Comparison of ENCODE assay signal across 27 cellular contexts in genomic region chr10:88833156-88833555, GRCh38. TPM values are rescaled to one million over a fixed set of nuclear protein-coding genes. Genes with fewer than 3 reads are reported as not detected.
"Had no signal": no experiment of that assay in that cellular context is flagged by ENCODE, and none has a peak within 500 bp of the region (broad histone marks: within the 10 kb centered on the region; RNA-seq: fewer than 3 reads in every experiment).

No MANE protein-coding gene starts in this region.

- H3K4me2 ChIP-seq: hepatocyte had no signal

- H3K4me1 Mint-ChIP-seq: nephron progenitor cell had no signal

- H3K4me3 Mint-ChIP-seq: activated T-cell treated with anti-CD3 and anti-CD28 coated beads, Interleukin-2, amount 50 U/mL, for 72 hours; endodermal cell; nephron progenitor cell had no signal

- DNase-seq: activated CD4-positive, alpha-beta T cell treated with anti-CD3 and anti-CD28 coated beads, Interleukin-2, amount 50 U/mL, for 48 hours; activated CD8-positive, alpha-beta memory T cell treated with anti-CD3 and anti-CD28 coated beads, Interleukin-2, amount 50 U/mL, for 4 hours; activated effector memory CD4-positive, alpha-beta T cell treated with anti-CD3 and anti-CD28 coated beads, Interleukin-2, amount 50 U/mL, for 16 hours; activated T-cell treated with anti-CD3 and anti-CD28 coated beads, Interleukin-2, amount 50 U/mL, for 72 hours; brain microvascular endothelial cell; central memory CD4-positive, alpha-beta T cell; dorsolateral prefrontal cortex; endodermal cell; foreskin fibroblast; nephron progenitor cell; stimulated activated CD4-positive, alpha-beta T cell treated with anti-CD3 and anti-CD28 coated beads, Interleukin-2, amount 100 ng/mL, for 24 hours; stimulated activated naive CD4-positive, alpha-beta T cell treated with Interleukin-2 at 50 U/mL for 16 hours; SW 1271; T1000; thyroid gland had no signal

- H3K27ac ChIP-seq: brain microvascular endothelial cell, dorsolateral prefrontal cortex, epithelial cell of prostate, hepatocyte, prostate gland, right atrium auricular region, thyroid gland had no signal

- H3K79me2 ChIP-seq: hepatocyte had no signal

- H2AFZ ChIP-seq: hepatocyte had no signal

- H3K4me3 ChIP-seq: dorsolateral prefrontal cortex, hepatocyte, lung, prostate gland, right atrium auricular region, thyroid gland had no signal

- H3K4me1 ChIP-seq: prostate gland, right atrium auricular region, thyroid gland had no signal

- H3K9me3 ChIP-seq: prostate gland, right atrium auricular region, thyroid gland had no signal

- H3K27me3 ChIP-seq: brain microvascular endothelial cell, dorsolateral prefrontal cortex, hepatocyte, right atrium auricular region, thyroid gland had no signal

- ATAC-seq: activated CD4-positive, CD25-positive, alpha-beta regulatory T cell treated with anti-CD3 and anti-CD28 coated beads, Interleukin-2, amount 50 U/mL, for 24 hours; activated T-cell treated with anti-CD3 and anti-CD28 coated beads, Interleukin-2, amount 50 U/mL, for 72 hours; left lobe of liver had no signal

- H3K9me3 Mint-ChIP-seq: activated T-cell treated with anti-CD3 and anti-CD28 coated beads, Interleukin-2, amount 50 U/mL, for 72 hours; endodermal cell; nephron progenitor cell had no signal

- H3K27ac Mint-ChIP-seq: activated T-cell treated with anti-CD3 and anti-CD28 coated beads, Interleukin-2, amount 50 U/mL, for 72 hours; endodermal cell; nephron progenitor cell had no signal

- H3K36me3 ChIP-seq: brain microvascular endothelial cell, prostate gland, right atrium auricular region, thyroid gland had no signal

RNA-seq across cellular contexts. Expression of gene ANKRD22, which starts 18.5 kb away (rescaled TPM):
- total RNA-seq: endodermal cell, glomerular endothelial cell, left lobe of liver, osteocyte, right atrium auricular region, thyroid gland had no signal

RNA-seq across cellular contexts. Expression of gene LIPM, which starts 30.6 kb away (rescaled TPM):
- total RNA-seq: activated T-cell treated with anti-CD3 and anti-CD28 coated beads, Interleukin-2, amount 50 U/mL, for 72 hours; aorta; dorsolateral prefrontal cortex; endodermal cell; glomerular endothelial cell; hepatocyte; left lobe of liver; lung; osteocyte; prostate gland; subcutaneous adipose tissue; thyroid gland; ureter had no signal
- polyA plus RNA-seq: aorta, hepatocyte, lung had no signal
